Comparison of ENCODE assay signal across 9 cellular contexts in the genomic region with DNA sequence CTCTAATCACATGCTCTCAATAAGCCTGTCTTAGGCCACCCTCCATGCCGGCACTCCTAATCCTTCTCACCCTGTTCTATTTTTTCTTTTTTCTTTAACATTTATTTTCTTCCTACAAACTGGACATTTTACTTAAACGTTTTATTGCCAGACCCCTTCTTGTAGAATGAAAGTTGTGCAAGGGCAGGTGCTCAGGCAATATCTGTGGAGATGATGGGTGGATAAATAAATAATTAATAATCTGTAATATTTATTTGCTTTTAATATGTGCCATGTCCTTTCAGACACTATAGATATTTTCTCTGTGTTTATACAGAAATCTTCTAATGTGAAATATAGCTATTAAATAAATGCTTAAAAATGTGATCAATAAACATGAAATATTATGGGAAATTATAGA.
"Had no signal": no experiment of that assay in that cellular context is flagged by ENCODE, and none has a peak within 500 bp of the region (broad histone marks: within the 10 kb centered on the region; RNA-seq: fewer than 3 reads in every experiment).

No MANE protein-coding gene starts in this region.

- FAIRE-seq: HepG2 had no signal

- H3K36me3 ChIP-seq: HAP-1 had no signal

- H3K27ac ChIP-seq: GM23248, HL-60 had no signal

- DNase-seq: GM23248, GOT3, H7, HFFc6, KG1 had no signal

- H3K9me3 ChIP-seq: HAP-1 had no signal

- ATAC-seq: HCT116, HepG2 had no signal

- H3K4me1 ChIP-seq: HAP-1 had no signal

- H3K4me3 ChIP-seq: GM23248, HAP-1 had no signal

- H3K9ac ChIP-seq: GM23248 had no signal

- H2AFZ ChIP-seq: GM23248 had no signal
